20 cellular contexts compared by ENCODE assay signal in the genomic region with DNA sequence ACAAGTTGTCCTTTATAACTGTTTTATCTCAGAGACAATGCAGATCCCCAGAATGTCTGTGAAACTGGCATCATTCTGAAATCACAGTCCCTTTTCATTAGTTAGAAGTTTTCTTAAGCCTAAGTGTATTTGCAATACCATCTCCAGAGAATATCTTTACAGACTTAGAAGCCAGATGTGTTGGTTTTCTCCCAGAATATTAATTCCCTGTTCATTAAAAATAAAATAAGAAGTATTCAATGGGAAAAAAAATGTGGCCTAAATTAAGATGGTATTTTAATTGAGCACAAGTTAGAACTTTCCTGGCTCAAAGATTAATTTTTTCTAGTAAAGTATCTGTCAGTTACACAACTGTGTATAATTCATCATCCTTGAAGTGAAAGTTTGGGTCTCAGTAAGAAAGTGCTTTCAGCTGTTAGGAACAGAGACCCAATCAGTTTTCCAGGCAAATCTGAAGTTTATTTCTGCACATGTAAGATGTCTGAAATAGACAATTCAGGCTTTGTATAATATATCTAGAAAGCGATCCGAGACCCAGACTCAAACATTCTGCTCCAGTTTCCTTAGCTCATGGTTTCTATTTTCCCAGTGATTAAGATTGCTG.
"Had no signal": no experiment of that assay in that cellular context is flagged by ENCODE, and none has a peak within 500 bp of the region (broad histone marks: within the 10 kb centered on the region; RNA-seq: fewer than 3 reads in every experiment).

No MANE protein-coding gene starts in this region.

- H3K9me3 ChIP-seq: body of pancreas, gastrocnemius medialis, neutrophil, right lobe of liver, upper lobe of right lung had no signal

- FAIRE-seq: endometrium had no signal

- H3K4me3 ChIP-seq: body of pancreas, cardiac muscle cell, gastrocnemius medialis, left ventricle myocardium inferior, right lobe of liver, upper lobe of right lung had no signal

- H3K27me3 ChIP-seq: body of pancreas, cardiac muscle cell, gastrocnemius medialis, neutrophil, right lobe of liver, upper lobe of right lung had no signal

- H3K27ac ChIP-seq: body of pancreas, cardiac muscle cell, gastrocnemius medialis, left ventricle myocardium inferior, neutrophil, right lobe of liver, upper lobe of right lung had no signal

- DNase-seq: activated CD4-positive, alpha-beta memory T cell treated with anti-CD3 and anti-CD28 coated beads for 36 hours; activated CD4-positive, alpha-beta T cell treated with anti-CD3 and anti-CD28 coated beads for 48 hours; activated effector memory CD4-positive, alpha-beta T cell treated with anti-CD3 and anti-CD28 coated beads, Interleukin-2, amount 50 U/mL, for 16 hours; activated naive CD4-positive, alpha-beta T cell treated with anti-CD3 and anti-CD28 coated beads, Interleukin-2, amount 50 U/mL, for 16 hours; activated naive CD8-positive, alpha-beta T cell treated with anti-CD3 and anti-CD28 coated beads, Interleukin-2, amount 50 U/mL, for 24 hours; activated T-cell treated with anti-CD3 and anti-CD28 coated beads for 4 hours; anterior cingulate cortex; body of pancreas; effector CD4-positive, alpha-beta T cell; gastrocnemius medialis; hippocampal formation; left ventricle myocardium inferior; midbrain; right lobe of liver; stimulated activated CD4-positive, alpha-beta T cell treated with anti-CD3 and anti-CD28 coated beads, Interleukin-4, amount 100 ng/mL, for 24 hours; stimulated activated naive CD8-positive, alpha-beta T cell treated with anti-CD3 and anti-CD28 coated beads, Interleukin-15, Interleukin-2, amounts not matched to agents 100 U/mL and 50 U/mL, for 24 hours; upper lobe of right lung had no signal

- H3K36me3 ChIP-seq: cardiac muscle cell, gastrocnemius medialis, left ventricle myocardium inferior, neutrophil, right lobe of liver, upper lobe of right lung had no signal

- H3K4me1 ChIP-seq: body of pancreas, gastrocnemius medialis, left ventricle myocardium inferior, right lobe of liver, upper lobe of right lung had no signal
